Comparison of ENCODE assay signal across 2 cellular contexts in the genomic region with DNA sequence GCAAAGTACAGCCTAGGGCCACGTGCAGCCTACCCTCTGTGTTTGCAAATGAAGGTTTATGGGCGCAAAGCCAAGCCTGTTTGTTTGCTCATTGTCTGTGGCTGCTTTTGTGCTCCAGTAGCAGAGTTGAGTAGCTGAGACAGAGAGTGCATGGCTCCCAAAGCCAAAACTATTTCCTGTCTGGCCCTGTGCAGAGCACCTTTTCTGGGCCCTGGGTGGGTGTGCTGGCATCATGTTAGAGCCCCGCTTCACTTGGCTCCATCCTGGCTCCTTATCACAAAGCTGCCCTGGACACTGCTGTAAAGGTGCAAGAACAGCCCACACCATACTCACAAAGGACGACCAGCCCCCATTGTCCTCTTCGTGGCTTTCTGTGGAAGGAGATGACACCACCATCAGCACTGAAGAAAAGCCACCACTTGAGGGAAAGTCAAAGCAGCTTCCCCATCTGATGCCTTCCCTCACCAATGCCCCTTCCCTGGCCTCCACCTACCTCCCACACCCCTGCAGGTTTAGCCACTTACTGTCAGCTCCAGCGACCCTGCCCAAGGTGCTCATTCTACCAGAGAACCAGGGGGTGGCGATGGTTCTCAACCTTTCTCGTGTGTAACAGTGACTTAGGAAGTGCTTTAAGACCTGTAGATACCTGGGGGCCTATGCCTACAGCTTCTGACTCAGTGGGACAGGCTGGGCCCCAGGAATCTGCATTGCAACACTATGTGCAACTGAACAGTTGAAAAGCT.
TF ChIP-seq lines count a peak whose summit lies in the region.

No MANE protein-coding gene starts in this region.

TF ChIP-seq in A549, 52 proteins besides CTCF, POLR2A, EP300 and RAD21:
- TF ChIP-seq NPAS2 (CRISPR knock-in tag; IDR thresholded peaks at IDR 0.05; ENCODE audit: borderline replicate concordance) (no peak), TP53 (CRISPR knock-in tag; IDR thresholded peaks at IDR 0.05) (no peak), JUNB (IDR thresholded peaks at IDR 0.05) (no peak)

TF ChIP-seq in K562, 482 proteins besides CTCF, POLR2A, EP300 and RAD21:
- TF ChIP-seq, protein P1, sequence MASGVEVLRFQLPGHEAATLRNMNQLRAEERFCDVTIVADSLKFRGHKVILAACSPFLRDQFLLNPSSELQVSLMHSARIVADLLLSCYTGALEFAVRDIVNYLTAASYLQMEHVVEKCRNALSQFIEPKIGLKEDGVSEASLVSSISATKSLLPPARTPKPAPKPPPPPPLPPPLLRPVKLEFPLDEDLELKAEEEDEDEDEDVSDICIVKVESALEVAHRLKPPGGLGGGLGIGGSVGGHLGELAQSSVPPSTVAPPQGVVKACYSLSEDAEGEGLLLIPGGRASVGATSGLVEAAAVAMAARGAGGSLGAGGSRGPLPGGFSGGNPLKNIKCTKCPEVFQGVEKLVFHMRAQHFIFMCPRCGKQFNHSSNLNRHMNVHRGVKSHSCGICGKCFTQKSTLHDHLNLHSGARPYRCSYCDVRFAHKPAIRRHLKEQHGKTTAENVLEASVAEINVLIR (CRISPR knock-in tag; IDR thresholded peaks at IDR 0.05) = no peak
- TF ChIP-seq SMC3 (conservative IDR thresholded peaks at IDR 0.05; ENCODE audit: insufficient read depth, low read depth, low read length) = 0 out of 2 replicates have a peak, but pooled peaks have one; percentile 24
